ENCODE assay signal across 27 cellular contexts in the genomic region with DNA sequence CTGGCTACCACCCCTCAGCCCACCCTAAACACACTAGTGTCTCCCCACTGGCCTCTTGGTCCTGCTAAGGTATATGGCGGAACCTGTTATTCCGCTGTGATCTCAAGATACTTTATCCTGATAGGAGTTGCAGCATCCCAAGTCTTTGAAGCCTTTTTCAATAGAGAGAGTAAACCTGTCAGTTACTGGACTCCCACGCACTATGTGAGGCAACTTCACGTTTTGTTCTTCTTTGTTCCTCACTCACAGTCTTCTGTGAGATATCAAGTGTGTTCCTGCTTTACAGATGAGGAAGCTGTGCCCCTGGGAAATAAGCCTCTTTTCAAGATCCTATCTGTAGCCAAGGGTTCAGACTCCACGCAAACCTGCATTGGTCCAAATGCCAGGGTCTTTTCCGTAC.
"Had no signal": no experiment of that assay in that cellular context is flagged by ENCODE, and none has a peak within 500 bp of the region (broad histone marks: within the 10 kb centered on the region; RNA-seq: fewer than 3 reads in every experiment).

No MANE protein-coding gene starts in this region.

- ATAC-seq: natural killer cell; right lobe of liver; stimulated activated memory B cell treated with anti-CD40 and anti-IgM and Interleukin-4, amounts not matched to agents 10 μg/mL and 1 μg/mL and 100 μg/mL, for 72 hours; stimulated activated naive CD8-positive, alpha-beta T cell treated with anti-CD3 and anti-CD28 coated beads, Interleukin-15, amount 100 ng/mL, for 72 hours had no signal

- DNase-seq: immature natural killer cell; kidney; left ventricle myocardium inferior; mesendoderm; naive B cell; natural killer cell; nephron progenitor cell; occipital lobe; psoas muscle; right lobe of liver; stimulated activated CD4-positive, alpha-beta T cell treated with anti-CD3 and anti-CD28 coated beads, Interleukin-1b, Interleukin-23, amount 100 ng/mL, for 48 hours; stimulated activated CD4-positive, alpha-beta T cell treated with anti-CD3 and anti-CD28 coated beads, Interleukin-2, amount 100 ng/mL, for 48 hours; stimulated activated CD4-positive, alpha-beta T cell treated with anti-CD3 and anti-CD28 coated beads, Interleukin-4, amount 100 ng/mL, for 4 hours; stimulated activated CD8-positive, alpha-beta memory T cell treated with anti-CD3 and anti-CD28 coated beads, Interleukin-4, amount 100 ng/mL, for 48 hours; stimulated activated naive CD4-positive, alpha-beta T cell treated with Interleukin-2 at 50 U/mL for 16 hours; stimulated activated naive CD8-positive, alpha-beta T cell treated with anti-CD3 and anti-CD28 coated beads, Interleukin-15, amount 100 ng/mL, for 72 hours; substantia nigra; testis; thyroid gland; transverse colon; upper lobe of left lung had no signal

- H3K4me3 ChIP-seq: left ventricle myocardium inferior, lung, neural progenitor cell, psoas muscle, right atrium auricular region, right lobe of liver, smooth muscle cell, testis, thyroid gland, transverse colon, upper lobe of left lung, vagina had no signal
